Comparison of ENCODE assay signal across 19 cellular contexts in genomic region chr5:126631920-126632319, GRCh38. TPM values are rescaled to one million over a fixed set of nuclear protein-coding genes. Genes with fewer than 3 reads are reported as not detected.
A peak's percentile ranks its signal among the peaks of the same experiment; 100 is the strongest.
DNase-seq lines count a peak whose midpoint lies in the region; ATAC-seq, FAIRE-seq and TF ChIP-seq lines count a peak whose summit lies in the region.
"Had no signal": no experiment of that assay in that cellular context is flagged by ENCODE, and none has a peak within 500 bp of the region (broad histone marks: within the 10 kb centered on the region; RNA-seq: fewer than 3 reads in every experiment).

No MANE protein-coding gene starts in this region.

- CTCF ChIA-PET in PC-3 (lab: Charles Lee) (interaction anchor here (0.6 kb wide), 1 partner anchor 26 kb away, joined by 3 read pairs; no protein-coding TSS in a partner anchor), HepG2 (lab: Yijun Ruan, JAX; ENCODE audit: low intra/inter-chr PET ratio, low total read pairs) (no interaction called here)
- CTCF ChIA-PET in activated CD4-positive, alpha-beta T cell treated with anti-CD3 and anti-CD28 coated beads, Interleukin-2, amount 10 ng/mL, durations not matched to agents 7 days and 5 days (lab: Charles Lee) = no interaction called here

- no peak overlapping the region for H3K9ac ChIP-seq in PC-3 (ENCODE audit: low read length)
- H3K9ac ChIP-seq in HepG2 (ENCODE audit: insufficient read depth, low read depth, low read length) = no peak overlapping the region

- intact Hi-C loops in PC-3 (cut with micrococcal nuclease) = no loop called here
- intact Hi-C loops in HepG2 (cut with micrococcal nuclease; ENCODE audit: unreplicated experiment) = no loop called here

- POLR2A ChIA-PET in PC-3 (lab: Charles Lee; ENCODE audit: unreplicated experiment) = no interaction called here
- POLR2A ChIA-PET in HepG2 (lab: Yijun Ruan, JAX) = no interaction called here
- POLR2A ChIA-PET in activated CD4-positive, alpha-beta T cell treated with anti-CD3 and anti-CD28 coated beads, Interleukin-2, amount 10 ng/mL, durations not matched to agents 7 days and 5 days (lab: Charles Lee) = no interaction called here

- FAIRE-seq in HepG2 (lab: Jason Lieb, UNC) = no peak
- FAIRE-seq: A204.1, D721Med, G401.6, GM12891, H1 had no signal

- H3K4me3 ChIP-seq in PC-3 (ENCODE audit: low read length) (no peak overlapping the region), HepG2 (replicated peaks in 1 of 3; ENCODE audit: insufficient read depth in 1 of 3, low read depth in 2 of 3, low read length in 3 of 3) (no peak overlapping the region; a peak in 1 of 6 replicates)
- H3K4me3 ChIP-seq: HAP-1 had no signal

- H3K27me3 ChIP-seq in PC-3 (ENCODE audit: low read length) = no peaks in the 10 kb centered on the region
- no peaks in the 10 kb centered on the region for H3K27me3 ChIP-seq in HepG2 (ENCODE audit: control insufficient read depth in 1 of 2, insufficient read depth in 2 of 2, low read length in 2 of 2)
- H3K27me3 ChIP-seq: BE2C had no signal

- in situ Hi-C loops in HepG2 (cut with HindIII; ENCODE audit: extremely low pct_ligation_motif_present, low pct_unique_long_range_greater_than_20kb) = no loop called here

- 4% methylated on average over 3 of the region's 3 CpGs for WGBS in HepG2 (ENCODE audit: low lambda C conversion rate)

- H4K20me1 ChIP-seq in PC-3 (ENCODE audit: low read length) (no peaks in the 10 kb centered on the region), HepG2 (ENCODE audit: insufficient read depth, low read length) (no peaks in the 10 kb centered on the region)

- H3K79me2 ChIP-seq in PC-3 (ENCODE audit: low read length) = no peaks in the 10 kb centered on the region
- no peaks in the 10 kb centered on the region for H3K79me2 ChIP-seq in HepG2 (ENCODE audit: insufficient read depth, low read length)

- TF ChIP-seq RAD21 in HepG2 (CRISPR knock-in tag; IDR thresholded peaks at IDR 0.05) = no peak

- no peak overlapping the region for H3K27ac Mint-ChIP-seq in activated CD4-positive, alpha-beta T cell treated with anti-CD3 and anti-CD28 coated beads, Interleukin-2, amount 10 ng/mL, durations not matched to agents 7 days and 5 days
- H3K27ac Mint-ChIP-seq: CD4-positive, alpha-beta T cell had no signal

- H2AFZ ChIP-seq in PC-3 (ENCODE audit: low read length) (no peak overlapping the region), HepG2 (ENCODE audit: low read length) (peak overlapping the region; percentile 56)

- peak; percentile 46; the same call in 1 of the 2 replicates for ATAC-seq in PC-3
- ATAC-seq in HepG2 = peak; percentile 59
- ATAC-seq in HG03025 (IDR thresholded peaks at IDR 0.05; ENCODE audit: low FRiP score, unreplicated experiment) = no peak

- H3K27ac ChIP-seq in PC-3 (ENCODE audit: low read length) (no peak overlapping the region), HepG2 (ENCODE audit: extremely low read length, insufficient read depth, low read length) (no peak overlapping the region)

- H3K9me2 ChIP-seq in PC-3 (replicated peaks; ENCODE audit: low read length) = no peaks in the 10 kb centered on the region

- H3K9me3 ChIP-seq in PC-3 (ENCODE audit: low read length) (no peaks in the 10 kb centered on the region), HepG2 (ENCODE audit: low read length) (no peaks in the 10 kb centered on the region)
- H3K9me3 ChIP-seq: BE2C, Caco-2, HAP-1 had no signal

- peak; percentile 14 for DNase-seq in H4 (ENCODE audit: low spot score)
- DNase-seq in PC-3 = no peak
- DNase-seq in HepG2 (ENCODE audit: low spot score) = peak; percentile 12
- DNase-seq in RPMI8226 = no peak
- DNase-seq in activated CD4-positive, alpha-beta T cell treated with anti-CD3 and anti-CD28 coated beads, Interleukin-2, amount 10 ng/mL, durations not matched to agents 7 days and 5 days = no peak
- DNase-seq in 8988T = no peak
- DNase-seq: ACHN; BE2C; C1 segment of cervical spinal cord; Caco-2; CD4-positive, alpha-beta T cell; KG1 had no signal

- H3K9me3 Mint-ChIP-seq in activated CD4-positive, alpha-beta T cell treated with anti-CD3 and anti-CD28 coated beads, Interleukin-2, amount 10 ng/mL, durations not matched to agents 7 days and 5 days = no peaks in the 10 kb centered on the region
- H3K9me3 Mint-ChIP-seq: CD4-positive, alpha-beta T cell had no signal

- no peaks in the 10 kb centered on the region for H3K36me3 Mint-ChIP-seq in activated CD4-positive, alpha-beta T cell treated with anti-CD3 and anti-CD28 coated beads, Interleukin-2, amount 10 ng/mL, durations not matched to agents 7 days and 5 days (ENCODE audit: low read depth)

- BruUV-seq in PC-3 (replicated peaks; lab: Mats Ljungman, UMichigan) (no TSS peak), HepG2 (replicated peaks; lab: Mats Ljungman, UMichigan) (no TSS peak)

- H3K4me3 Mint-ChIP-seq in activated CD4-positive, alpha-beta T cell treated with anti-CD3 and anti-CD28 coated beads, Interleukin-2, amount 10 ng/mL, durations not matched to agents 7 days and 5 days = no peak overlapping the region
- H3K4me3 Mint-ChIP-seq: CD4-positive, alpha-beta T cell had no signal

- TF ChIP-seq CTCF in PC-3 (conservative IDR thresholded peaks at IDR 0.05; ENCODE audit: low read depth, low read length) (no peak), HepG2 (CRISPR knock-in tag; IDR thresholded peaks at IDR 0.05) (no peak)

- H3K4me1 Mint-ChIP-seq in activated CD4-positive, alpha-beta T cell treated with anti-CD3 and anti-CD28 coated beads, Interleukin-2, amount 10 ng/mL, durations not matched to agents 7 days and 5 days = no peaks in the 10 kb centered on the region

- H3K4me1 ChIP-seq in PC-3 (ENCODE audit: insufficient read depth, low read length) (no peaks in the 10 kb centered on the region), HepG2 (ENCODE audit: insufficient read depth, low read length) (peaks cover 25% of the 10 kb centered on the region)
- H3K4me1 ChIP-seq: BE2C, Caco-2, HAP-1 had no signal

- H3K4me2 ChIP-seq in PC-3 (ENCODE audit: low read length) (no peak overlapping the region), HepG2 (ENCODE audit: low read depth, low read length) (peak overlapping the region; percentile 36; the same call in 1 of the 2 replicates)

- H3K36me3 ChIP-seq in PC-3 (ENCODE audit: low read depth, low read length) (no peaks in the 10 kb centered on the region), HepG2 (replicated peaks in 1 of 2; ENCODE audit: control insufficient read depth in 1 of 2, insufficient read depth in 2 of 2, low read length in 2 of 2) (no peaks in the 10 kb centered on the region)
- H3K36me3 ChIP-seq: BE2C, HAP-1 had no signal

- no peak for TF ChIP-seq EP300 in HepG2 (IDR thresholded peaks at IDR 0.05; ENCODE audit: low read depth in 2 of 2, low read length in 2 of 2)
- no peak for TF ChIP-seq EP300 in HepG2 (CRISPR knock-in tag; IDR thresholded peaks at IDR 0.05; ENCODE audit: borderline replicate concordance)

- H3K27me3 Mint-ChIP-seq in activated CD4-positive, alpha-beta T cell treated with anti-CD3 and anti-CD28 coated beads, Interleukin-2, amount 10 ng/mL, durations not matched to agents 7 days and 5 days = peaks cover 3% of the 10 kb centered on the region
- H3K27me3 Mint-ChIP-seq: CD4-positive, alpha-beta T cell had no signal

- TF ChIP-seq POLR2A in HepG2 (IDR thresholded peaks at IDR 0.05; ENCODE audit: insufficient read depth in 1 of 2, low read depth in 2 of 2, low read length in 2 of 2) = no peak

- H3F3A ChIP-seq in PC-3 (ENCODE audit: low read length, unreplicated experiment) = no peaks in the 10 kb centered on the region

RNA-seq across cellular contexts. Expression of gene PHAX, which starts 31.2 kb away (rescaled TPM):
- total RNA-seq in H4 (2014; rRNA removed; shearing (Covaris generic)) = 75.1 and 90.0 TPM in 2 replicates
- total RNA-seq in PC-3 (2014; rRNA removed) (34.4 and 40.3 TPM in 2 replicates), HepG2 (2016; rRNA removed; fragmentation: Illumina TruSeq; extraction: Trizol) (59.7 and 95.0 TPM in 2 replicates)
- total RNA-seq in HepG2 (2016; cell fraction: cytosol; rRNA removed; fragmentation: Illumina TruSeq; extraction: Trizol; ENCODE audit: low read depth) = 21.2 and 23.9 TPM in 2 replicates
- total RNA-seq in HepG2 (2016; cell fraction: insoluble cytoplasmic fraction; rRNA removed; fragmentation: Illumina TruSeq; extraction: Trizol) = 60.0 and 92.4 TPM in 2 replicates
- 13.8 and 20.4 TPM in 2 replicates for total RNA-seq in HepG2 (2016; cell fraction: membrane; rRNA removed; fragmentation: Illumina TruSeq; extraction: Trizol)
- total RNA-seq in HepG2 (2016; cell fraction: nucleus; rRNA removed; fragmentation: Illumina TruSeq; extraction: Trizol) = 28.1 and 28.5 TPM in 2 replicates
- 14.5 and 20.0 TPM in 2 replicates for polyA plus RNA-seq in HepG2 (2011; rRNA removed)
- 23.7 and 29.5 TPM in 2 replicates for polyA plus RNA-seq in HepG2 (2011; cell fraction: cytosol; rRNA removed)
- 8.2 and 8.9 TPM in 2 replicates for polyA plus RNA-seq in HepG2 (2011; cell fraction: nucleus; rRNA removed)
- 25.3 and 30.2 TPM in 2 replicates for polyA plus RNA-seq in HepG2 (2012)
- 5.2 and 7.4 TPM in 2 replicates for polyA plus RNA-seq in HepG2 (2016; cell fraction: cytosol; fragmentation: Illumina TruSeq; extraction: Trizol; ENCODE audit: low read depth)
- polyA plus RNA-seq in HepG2 (2016; cell fraction: insoluble cytoplasmic fraction; fragmentation: Illumina TruSeq; extraction: Trizol; ENCODE audit: low read depth) = 79.7 and 90.7 TPM in 2 replicates
- 9.3 and 9.5 TPM in 2 replicates for polyA plus RNA-seq in HepG2 (2016; cell fraction: membrane; fragmentation: Illumina TruSeq; extraction: Trizol; ENCODE audit: low read depth)
- polyA plus RNA-seq in HepG2 (2016; cell fraction: nucleus; fragmentation: Illumina TruSeq; extraction: Trizol; ENCODE audit: insufficient read depth, low read depth) = 25.9 and 30.7 TPM in 2 replicates
- 13.5 and 35.0 TPM in 2 replicates for polyA minus RNA-seq in HepG2 (2011; rRNA and poly(A)+ RNA removed; ENCODE audit: low replicate concordance)
- polyA minus RNA-seq in HepG2 (2011; cell fraction: cytosol; rRNA and poly(A)+ RNA removed) = 14.5 and 19.1 TPM in 2 replicates
- 21.5 and 28.7 TPM in 2 replicates for polyA minus RNA-seq in HepG2 (2011; cell fraction: nucleus; rRNA and poly(A)+ RNA removed)
- total RNA-seq in activated CD4-positive, alpha-beta T cell treated with anti-CD3 and anti-CD28 coated beads, Interleukin-2, amount 10 ng/mL, durations not matched to agents 7 days and 5 days = 10 to 100 TPM; 34.1 TPM

RNA-seq across cellular contexts. Expression of gene ALDH7A1, which starts 36.9 kb away (rescaled TPM):
- total RNA-seq in H4 (2014; rRNA removed; shearing (Covaris generic)) = 16.4 and 31.5 TPM in 2 replicates
- 45.8 and 45.9 TPM in 2 replicates for total RNA-seq in PC-3 (2014; rRNA removed)
- total RNA-seq in HepG2 (2016; rRNA removed; fragmentation: Illumina TruSeq; extraction: Trizol) = 69.0 and 132 TPM in 2 replicates
- 25.5 and 27.2 TPM in 2 replicates for total RNA-seq in HepG2 (2016; cell fraction: cytosol; rRNA removed; fragmentation: Illumina TruSeq; extraction: Trizol; ENCODE audit: low read depth)
- total RNA-seq in HepG2 (2016; cell fraction: insoluble cytoplasmic fraction; rRNA removed; fragmentation: Illumina TruSeq; extraction: Trizol) = 68.9 and 140 TPM in 2 replicates
- total RNA-seq in HepG2 (2016; cell fraction: membrane; rRNA removed; fragmentation: Illumina TruSeq; extraction: Trizol) = 30.4 and 36.0 TPM in 2 replicates
- total RNA-seq in HepG2 (2016; cell fraction: nucleus; rRNA removed; fragmentation: Illumina TruSeq; extraction: Trizol) = 88.1 and 94.1 TPM in 2 replicates
- polyA plus RNA-seq in HepG2 (2011; rRNA removed) = 64.5 and 100 TPM in 2 replicates
- 60.2 and 62.6 TPM in 2 replicates for polyA plus RNA-seq in HepG2 (2011; cell fraction: cytosol; rRNA removed)
- polyA plus RNA-seq in HepG2 (2011; cell fraction: nucleus; rRNA removed) = 25.1 and 27.1 TPM in 2 replicates
- 63.1 and 161 TPM in 2 replicates for polyA plus RNA-seq in HepG2 (2012)
- polyA plus RNA-seq in HepG2 (2016; cell fraction: cytosol; fragmentation: Illumina TruSeq; extraction: Trizol; ENCODE audit: low read depth) = 22.7 and 28.6 TPM in 2 replicates
- 290 TPM in 2 replicates for polyA plus RNA-seq in HepG2 (2016; cell fraction: insoluble cytoplasmic fraction; fragmentation: Illumina TruSeq; extraction: Trizol; ENCODE audit: low read depth)
- 35.9 and 40.2 TPM in 2 replicates for polyA plus RNA-seq in HepG2 (2016; cell fraction: membrane; fragmentation: Illumina TruSeq; extraction: Trizol; ENCODE audit: low read depth)
- polyA plus RNA-seq in HepG2 (2016; cell fraction: nucleus; fragmentation: Illumina TruSeq; extraction: Trizol; ENCODE audit: insufficient read depth, low read depth) = 144 and 152 TPM in 2 replicates
- polyA minus RNA-seq in HepG2 (2011; rRNA and poly(A)+ RNA removed; ENCODE audit: low replicate concordance) = 96.9 and 101 TPM in 2 replicates
- polyA minus RNA-seq in HepG2 (2011; cell fraction: cytosol; rRNA and poly(A)+ RNA removed) = 31.7 and 41.1 TPM in 2 replicates
- 61.4 and 63.3 TPM in 2 replicates for polyA minus RNA-seq in HepG2 (2011; cell fraction: nucleus; rRNA and poly(A)+ RNA removed)
- 1 to 10 TPM; 2.7 to 3.6 TPM for total RNA-seq in activated CD4-positive, alpha-beta T cell treated with anti-CD3 and anti-CD28 coated beads, Interleukin-2, amount 10 ng/mL, durations not matched to agents 7 days and 5 days

Comparison
In these comparisons a context has a peak if more than half of its experiments do, and no peak if none do; other contexts are left out.
1. DNase-seq: peak in H4 (single experiment) and HepG2 (single experiment); none in PC-3 (single experiment), RPMI8226 (single experiment), activated CD4-positive, alpha-beta T cell treated with anti-CD3 and anti-CD28 coated beads, Interleukin-2, amount 10 ng/mL, durations not matched to agents 7 days and 5 days (single experiment) and 8988T (single experiment).